1 cellular context compared by ENCODE assay signal in the genomic region with DNA sequence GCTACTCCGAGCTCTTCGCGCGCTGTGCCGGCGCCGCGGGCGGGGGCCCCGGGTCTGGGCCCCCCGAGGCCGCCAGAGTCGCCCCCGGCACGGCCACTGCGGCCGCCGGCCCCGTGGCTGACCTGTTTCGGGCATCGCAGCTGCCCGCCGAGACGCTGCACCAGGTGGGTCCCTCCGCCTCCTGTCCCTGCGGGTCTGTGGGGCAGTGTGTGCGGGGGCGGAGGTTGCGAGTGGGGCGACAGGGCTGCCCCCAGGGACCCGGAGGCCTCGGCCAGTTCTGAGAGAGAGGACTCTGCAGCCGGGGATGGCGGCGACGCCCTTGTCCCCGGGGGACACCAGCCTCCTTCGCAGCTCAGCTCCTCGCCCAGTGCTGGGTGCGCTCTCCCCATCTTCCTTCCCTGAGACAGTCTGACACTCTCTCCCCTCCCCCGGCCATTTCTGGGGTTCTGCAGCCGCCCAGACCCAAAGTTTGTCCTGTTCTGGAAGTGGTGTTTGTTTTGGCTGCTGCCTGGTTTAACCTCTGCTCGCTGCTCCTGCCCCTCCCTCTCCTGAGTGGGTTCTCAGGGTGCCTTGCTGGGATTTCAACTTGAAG.
TF ChIP-seq lines count a peak whose summit lies in the region.

No MANE protein-coding gene starts in this region.

TF ChIP-seq in IMR-90, 13 proteins besides CTCF, POLR2A, EP300 and RAD21 (continued from another document):
- TF ChIP-seq SMC3 (IDR thresholded peaks at IDR 0.05; ENCODE audit: low read depth, low read length) = no peak
TF ChIP-seq in IMR-90: peak in this region for 0.
